Comparison of ENCODE assay signal across 26 cellular contexts in genomic region chr15:66785637-66786036, GRCh38.
A peak's percentile ranks its signal among the peaks of the same experiment; 100 is the strongest.
DNase-seq lines count a peak whose midpoint lies in the region; ATAC-seq, FAIRE-seq and TF ChIP-seq lines count a peak whose summit lies in the region.
"Had no signal": no experiment of that assay in that cellular context is flagged by ENCODE, and none has a peak within 500 bp of the region (broad histone marks: within the 10 kb centered on the region; RNA-seq: fewer than 3 reads in every experiment).

No MANE protein-coding gene starts in this region.

- H4K20me1 ChIP-seq in astrocyte (ENCODE audit: insufficient read depth, low read length), result no peaks in the 10 kb centered on the region

- peak overlapping the region; percentile 83 for H2AK5ac ChIP-seq in mesenchymal stem cell (ENCODE audit: low read length, severe bottlenecking)

- TF ChIP-seq CTCF in AG04450 (IDR thresholded peaks at IDR 0.05; ENCODE audit: low read depth, low read length), result no peak
- no peak for TF ChIP-seq CTCF in astrocyte (IDR thresholded peaks at IDR 0.05; ENCODE audit: insufficient read depth, low read depth, low read length)

- H3K27ac ChIP-seq in AG04450 (ENCODE audit: low read depth, low read length), result peak overlapping the region; percentile 68
- peak overlapping the region; percentile 19 for H3K27ac ChIP-seq in astrocyte (ENCODE audit: low read depth, low read length)
- H3K27ac ChIP-seq in mesenchymal stem cell (ENCODE audit: low read length, poor library complexity, severe bottlenecking), result no peak overlapping the region
- H3K27ac ChIP-seq: dorsolateral prefrontal cortex, esophagus muscularis mucosa, KMS-11 had no signal

- H4K91ac ChIP-seq in mesenchymal stem cell (ENCODE audit: low read length), result no peak overlapping the region

- H3K27me3 Mint-ChIP-seq in astrocyte (ENCODE audit: low read depth, unreplicated experiment), result peaks cover 4% of the 10 kb centered on the region
- H3K27me3 Mint-ChIP-seq in activated T-helper 17 cell treated with anti-CD3 and anti-CD28 coated beads, Interleukin-2, amount 50 U/mL, for 72 hours, result no peaks in the 10 kb centered on the region
- H3K27me3 Mint-ChIP-seq: activated CD8-positive, alpha-beta memory T cell treated with anti-CD3 and anti-CD28 coated beads, Interleukin-2, amount 10 ng/mL, durations not matched to agents 7 days and 5 days; brain had no signal

- H3K4me1 Mint-ChIP-seq in astrocyte (ENCODE audit: low read depth, unreplicated experiment), result peaks cover 23% of the 10 kb centered on the region
- H3K4me1 Mint-ChIP-seq in activated T-helper 17 cell treated with anti-CD3 and anti-CD28 coated beads, Interleukin-2, amount 50 U/mL, for 72 hours, result no peaks in the 10 kb centered on the region
- H3K4me1 Mint-ChIP-seq: activated CD8-positive, alpha-beta memory T cell treated with anti-CD3 and anti-CD28 coated beads, Interleukin-2, amount 10 ng/mL, durations not matched to agents 7 days and 5 days had no signal

- H3K9me3 ChIP-seq in AG04450 (ENCODE audit: control insufficient read depth, insufficient read depth, low read length) (no peaks in the 10 kb centered on the region; the same call in 1 of the 2 replicates), astrocyte (ENCODE audit: insufficient read depth, low read depth, low read length) (no peaks in the 10 kb centered on the region), mesenchymal stem cell (ENCODE audit: control insufficient read depth, low read length) (peaks cover under 1% of the 10 kb centered on the region)
- H3K9me3 ChIP-seq: esophagus muscularis mucosa, stomach had no signal

- H2BK12ac ChIP-seq in mesenchymal stem cell (ENCODE audit: low read length in 2 of 2), result peak overlapping the region in 1 of 2 experiments; percentile 98

- POLR2A ChIA-PET in AG04450 (lab: Yijun Ruan, JAX), result no interaction called here

- H2AFZ ChIP-seq in astrocyte (ENCODE audit: low read depth, low read length), result no peak overlapping the region
- no peak overlapping the region for H2AFZ ChIP-seq in mesenchymal stem cell (ENCODE audit: low read depth, low read length)

- no peaks in the 10 kb centered on the region for H3K9me3 Mint-ChIP-seq in astrocyte (ENCODE audit: unreplicated experiment)
- H3K9me3 Mint-ChIP-seq in activated T-helper 17 cell treated with anti-CD3 and anti-CD28 coated beads, Interleukin-2, amount 50 U/mL, for 72 hours, result no peaks in the 10 kb centered on the region
- H3K9me3 Mint-ChIP-seq: brain, neural crest cell had no signal

- 23% methylated on average over 4 of the region's 5 CpGs for WGBS in mesenchymal stem cell

- DNase-seq in AG04450 (ENCODE audit: low read depth, low spot score) (peak; percentile 65), H4 (ENCODE audit: low spot score) (peak; percentile 62), astrocyte (ENCODE audit: low read depth) (peak; percentile 77), mesenchymal stem cell (peak; percentile 94), anterior cingulate cortex (lab: John Stamatoyannopoulos, UW) (no peak)
- DNase-seq in effector CD8-positive, alpha-beta T cell (lab: John Stamatoyannopoulos, UW), result no peak
- DNase-seq: activated CD4-positive, alpha-beta T cell treated with anti-CD3 and anti-CD28 coated beads for 1 hour; activated CD8-positive, alpha-beta memory T cell treated with anti-CD3 and anti-CD28 coated beads, Interleukin-2, amount 10 ng/mL, durations not matched to agents 7 days and 5 days; activated gamma-delta T cell; GOT3; kidney glomerular epithelial cell; mesendoderm; NCI-H1092 treated with DMSO at 0.1 percent for 48 hours; NCI-H524 treated with DMSO at 0.1 percent for 48 hours; retina; SHP77; stomach had no signal

- CTCF ChIA-PET in AG04450 (lab: Charles Lee), result interaction anchor here (0.6 kb wide), 1 partner anchor 10 kb away, joined by 3 read pairs; no protein-coding TSS in a partner anchor

- H3K79me2 ChIP-seq in astrocyte (ENCODE audit: insufficient read depth, low read length), result no peaks in the 10 kb centered on the region

- H3K79me1 ChIP-seq in mesenchymal stem cell (replicated peaks; ENCODE audit: low read length, poor library complexity, severe bottlenecking), result no peaks in the 10 kb centered on the region

- no peak overlapping the region for H2BK15ac ChIP-seq in mesenchymal stem cell (ENCODE audit: low read depth, poor library complexity, severe bottlenecking)

- no peak for ATAC-seq in activated T-helper 17 cell treated with anti-CD3 and anti-CD28 coated beads, Interleukin-2, amount 50 U/mL, for 72 hours (replicated peaks)
- no peak for ATAC-seq in GM18867 (IDR thresholded peaks at IDR 0.05; ENCODE audit: unreplicated experiment)
- ATAC-seq: activated CD8-positive, alpha-beta memory T cell treated with anti-CD3 and anti-CD28 coated beads, Interleukin-2, amount 10 ng/mL, durations not matched to agents 7 days and 5 days had no signal

- H3K9ac ChIP-seq in astrocyte (ENCODE audit: low read length), result peak overlapping the region; percentile 1
- H3K9ac ChIP-seq in mesenchymal stem cell (ENCODE audit: low read length), result no peak overlapping the region
- H3K9ac ChIP-seq: KMS-11 had no signal

- H3K36me3 Mint-ChIP-seq in astrocyte (ENCODE audit: low read depth, unreplicated experiment), result no peaks in the 10 kb centered on the region
- H3K36me3 Mint-ChIP-seq in activated T-helper 17 cell treated with anti-CD3 and anti-CD28 coated beads, Interleukin-2, amount 50 U/mL, for 72 hours (ENCODE audit: low read depth), result no peaks in the 10 kb centered on the region
- H3K36me3 Mint-ChIP-seq: activated CD8-positive, alpha-beta memory T cell treated with anti-CD3 and anti-CD28 coated beads, Interleukin-2, amount 10 ng/mL, durations not matched to agents 7 days and 5 days; brain had no signal

- peak overlapping the region in 1 of 2 experiments; percentile 68 for H3K4ac ChIP-seq in mesenchymal stem cell (ENCODE audit: low read depth in 1 of 2, low read length in 2 of 2)

- peak overlapping the region in 1 of 2 experiments; percentile 18 for H3K14ac ChIP-seq in mesenchymal stem cell (ENCODE audit: low read length in 2 of 2)

- H3K4me3 ChIP-seq in AG04450 (ENCODE audit: low read depth, low read length), result no peak overlapping the region
- H3K4me3 ChIP-seq in astrocyte (ENCODE audit: insufficient read depth, low read depth, low read length), result no peak overlapping the region
- no peak overlapping the region for H3K4me3 ChIP-seq in mesenchymal stem cell (ENCODE audit: insufficient read depth in 1 of 2, low read depth in 1 of 2, low read length in 2 of 2)
- H3K4me3 ChIP-seq: dorsolateral prefrontal cortex, esophagus muscularis mucosa, stomach had no signal

- H3K27ac Mint-ChIP-seq in astrocyte (ENCODE audit: unreplicated experiment), result peak overlapping the region; percentile 48
- H3K27ac Mint-ChIP-seq in activated T-helper 17 cell treated with anti-CD3 and anti-CD28 coated beads, Interleukin-2, amount 50 U/mL, for 72 hours, result no peak overlapping the region
- H3K27ac Mint-ChIP-seq: activated CD8-positive, alpha-beta memory T cell treated with anti-CD3 and anti-CD28 coated beads, Interleukin-2, amount 10 ng/mL, durations not matched to agents 7 days and 5 days; brain had no signal

- H2BK5ac ChIP-seq in mesenchymal stem cell (ENCODE audit: low read depth, low read length, poor library complexity, severe bottlenecking), result no peak overlapping the region

- no peaks in the 10 kb centered on the region for H3K27me3 ChIP-seq in AG04450 (ENCODE audit: control insufficient read depth, insufficient read depth, low read length)
- H3K27me3 ChIP-seq in astrocyte (ENCODE audit: insufficient read depth, low read length), result no peaks in the 10 kb centered on the region
- no peaks in the 10 kb centered on the region for H3K27me3 ChIP-seq in mesenchymal stem cell (ENCODE audit: control insufficient read depth in 1 of 2, insufficient read depth in 1 of 2, low read length in 2 of 2)
- H3K27me3 ChIP-seq: dorsolateral prefrontal cortex, esophagus muscularis mucosa, stomach had no signal

- no peak overlapping the region for H2BK120ac ChIP-seq in mesenchymal stem cell (ENCODE audit: low read depth, low read length)

- H3K36me3 ChIP-seq in astrocyte (ENCODE audit: insufficient read depth, low read length), result no peaks in the 10 kb centered on the region
- peaks cover 8 to 40% of the 10 kb centered on the region in 2 experiments for H3K36me3 ChIP-seq in mesenchymal stem cell (ENCODE audit: control insufficient read depth in 1 of 2, insufficient read depth in 2 of 2, low read depth in 1 of 2, low read length in 2 of 2)

- peak; percentile 41 for FAIRE-seq in astrocyte (lab: Jason Lieb, UNC)
- FAIRE-seq: G401.6, GM12891 had no signal

- H3K4me2 ChIP-seq in astrocyte (ENCODE audit: low read length) (peak overlapping the region; percentile 58), mesenchymal stem cell (ENCODE audit: low read length, poor library complexity, severe bottlenecking) (no peak overlapping the region)
- H3K4me2 ChIP-seq: KMS-11 had no signal

- no peak overlapping the region for H4K8ac ChIP-seq in mesenchymal stem cell (ENCODE audit: low read length)

- H3K4me1 ChIP-seq in astrocyte (ENCODE audit: insufficient read depth, low read length) (peaks cover 29% of the 10 kb centered on the region), mesenchymal stem cell (ENCODE audit: control insufficient read depth, insufficient read depth, low read depth, low read length) (peaks cover 36% of the 10 kb centered on the region)

- no peak overlapping the region for H3K4me3 Mint-ChIP-seq in astrocyte (ENCODE audit: unreplicated experiment)
- no peak overlapping the region for H3K4me3 Mint-ChIP-seq in activated T-helper 17 cell treated with anti-CD3 and anti-CD28 coated beads, Interleukin-2, amount 50 U/mL, for 72 hours
- H3K4me3 Mint-ChIP-seq: activated CD8-positive, alpha-beta memory T cell treated with anti-CD3 and anti-CD28 coated beads, Interleukin-2, amount 10 ng/mL, durations not matched to agents 7 days and 5 days; brain; neural crest cell had no signal

- H3K23ac ChIP-seq in mesenchymal stem cell (ENCODE audit: low read length in 2 of 2), result no peak overlapping the region

- H3K18ac ChIP-seq in mesenchymal stem cell (ENCODE audit: low read depth in 1 of 2, low read length in 2 of 2), result peak overlapping the region in 1 of 2 experiments; percentile 83

Comparison
In these comparisons a context has a peak if more than half of its experiments do, and no peak if none do; other contexts are left out.
1. DNase-seq: peak in AG04450 (single experiment), H4 (single experiment), astrocyte (single experiment) and mesenchymal stem cell (single experiment); none in anterior cingulate cortex (0 of 58) and effector CD8-positive, alpha-beta T cell (single experiment).